8 cellular contexts compared by ENCODE assay signal in the genomic region with DNA sequence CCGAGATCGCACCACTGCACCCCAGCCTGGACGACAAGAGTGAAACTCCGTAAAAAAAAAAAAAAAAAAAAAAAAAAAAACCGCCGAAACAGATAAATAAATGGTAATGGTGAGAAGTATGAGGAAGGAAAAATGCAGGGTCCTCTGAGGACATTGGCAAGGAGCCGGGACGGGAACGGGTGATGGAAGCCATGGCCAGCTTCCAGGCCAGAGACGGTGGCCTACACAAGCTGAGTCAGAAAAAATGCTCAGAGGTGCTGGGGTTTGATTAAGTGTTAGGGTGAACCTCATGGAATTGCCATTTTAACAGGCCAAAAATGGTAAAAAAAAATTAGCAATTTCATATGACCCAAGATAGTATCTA. TPM values are rescaled to one million over a fixed set of nuclear protein-coding genes. Genes with fewer than 3 reads are reported as not detected.
DNase-seq lines count a peak whose midpoint lies in the region; ATAC-seq, FAIRE-seq and TF ChIP-seq lines count a peak whose summit lies in the region.

No MANE protein-coding gene starts in this region.

- H3K4me3 Mint-ChIP-seq in WTC11, result peak overlapping the region; percentile 77
- H3K4me3 Mint-ChIP-seq in progenitor cell of endocrine pancreas (ENCODE audit: low read depth), result peak overlapping the region; percentile 96

- H3K36me3 ChIP-seq in HAP-1 (replicated peaks), result no peaks in the 10 kb centered on the region
- no peaks in the 10 kb centered on the region for H3K36me3 ChIP-seq in cardiac muscle cell

- no peak for TF ChIP-seq POLR2A in A549 (IDR thresholded peaks at IDR 0.05; ENCODE audit: low read length)

- H3K4me1 ChIP-seq in A549 (peaks cover 27% of the 10 kb centered on the region), HAP-1 (peaks cover 5% of the 10 kb centered on the region; the same call in 1 of the 2 replicates), cardiac muscle cell (ENCODE audit: low read depth) (peaks cover 5% of the 10 kb centered on the region)

- TF ChIP-seq RAD21 in A549 (conservative IDR thresholded peaks at IDR 0.05 in 1 of 2, IDR thresholded peaks at IDR 0.05 in 1 of 2), result no peak

- peaks cover 16% of the 10 kb centered on the region for H3K4me1 Mint-ChIP-seq in WTC11
- peaks cover 11% of the 10 kb centered on the region for H3K4me1 Mint-ChIP-seq in progenitor cell of endocrine pancreas (ENCODE audit: low read depth)

- TF ChIP-seq CTCF in A549 (IDR thresholded peaks at IDR 0.05) (no peak), WTC11 (IDR thresholded peaks at IDR 0.05) (no peak), cardiac muscle cell (IDR thresholded peaks at IDR 0.05; ENCODE audit: low read depth, low read length) (no peak), progenitor cell of endocrine pancreas (IDR thresholded peaks at IDR 0.05; ENCODE audit: unreplicated experiment) (no peak)

- H3K4me2 ChIP-seq in A549, result peak overlapping the region; percentile 75

- ATAC-seq in A549 (no peak; a peak in 1 of 6 replicates), WTC11 (no peak), HG02642 (IDR thresholded peaks at IDR 0.05; ENCODE audit: poor library complexity, unreplicated experiment) (no peak), GM18909 (IDR thresholded peaks at IDR 0.05; ENCODE audit: poor library complexity, unreplicated experiment) (no peak)

- WGBS in A549 (ENCODE audit: missing lambda C conversion rate), result 16% methylated on average over 10 of the region's 10 CpGs

- no peak for TF ChIP-seq EP300 in A549 (IDR thresholded peaks at IDR 0.05)

- H3K27ac Mint-ChIP-seq in WTC11 (peak overlapping the region; percentile 98), progenitor cell of endocrine pancreas (peak overlapping the region; percentile 99)

- H3K27me3 ChIP-seq in HAP-1 (ENCODE audit: low read depth) (no peaks in the 10 kb centered on the region), cardiac muscle cell (no peaks in the 10 kb centered on the region)

- peak overlapping the region; percentile 63 for H3K4me3 ChIP-seq in A549
- peak overlapping the region; percentile 61 for H3K4me3 ChIP-seq in HAP-1
- H3K4me3 ChIP-seq in cardiac muscle cell, result peak overlapping the region; percentile 76

- no peaks in the 10 kb centered on the region for H3K27me3 Mint-ChIP-seq in WTC11 (ENCODE audit: low read depth)
- H3K27me3 Mint-ChIP-seq in progenitor cell of endocrine pancreas, result no peaks in the 10 kb centered on the region

- peak overlapping the region; percentile 75 to 94; a peak in 5 of 6 replicates for H3K27ac ChIP-seq in A549
- H3K27ac ChIP-seq in cardiac muscle cell, result no peak overlapping the region

- H3K9me3 ChIP-seq in A549, result no peaks in the 10 kb centered on the region
- H3K9me3 ChIP-seq in HAP-1, result no peaks in the 10 kb centered on the region
- H3K9me3 ChIP-seq in cardiac muscle cell (ENCODE audit: low read depth), result no peaks in the 10 kb centered on the region

- POLR2A ChIA-PET in A549 (lab: Yijun Ruan, JAX) (interaction anchor here (0.7 to 2.2 kb wide), 5 partner anchors 47 to 181 kb away, joined by 5 to 11 read pairs (median 9); a partner anchor contains a TSS), WTC11 (lab: Charles Lee) (interaction anchor here (1.5 to 3.0 kb wide), 5 partner anchors 10 to 53 kb away, joined by 3 to 19 read pairs (median 11); a partner anchor contains a TSS)

- in situ Hi-C loops in HAP-1 (cut with MboI; ENCODE audit: low sequenced_read_pairs), result no loop called here

- H3K9me3 Mint-ChIP-seq in WTC11, result no peaks in the 10 kb centered on the region
- no peaks in the 10 kb centered on the region for H3K9me3 Mint-ChIP-seq in progenitor cell of endocrine pancreas (ENCODE audit: low read depth)

- H3K36me3 Mint-ChIP-seq in WTC11 (no peaks in the 10 kb centered on the region), progenitor cell of endocrine pancreas (ENCODE audit: insufficient read depth) (no peaks in the 10 kb centered on the region)

- no peak for FAIRE-seq in A549 (lab: Jason Lieb, UNC)

- DNase-seq in A549 (ENCODE audit: low read depth in 1 of 2, low spot score in 1 of 2), result peak in 1 of 2 experiments; percentile 36
- DNase-seq in HAP-1 (ENCODE audit: low spot score in 2 of 2), result no peak
- no peak for DNase-seq in WTC11 (ENCODE audit: low spot score)
- peak in 1 of 2 donors; percentile 99 for DNase-seq in cardiac muscle cell (ENCODE audit: low read depth in 1 of 2, low spot score in 1 of 2)
- no peak for DNase-seq in progenitor cell of endocrine pancreas (ENCODE audit: low spot score, unreplicated experiment)
- no peak for DNase-seq in NOMO-1 (lab: John Stamatoyannopoulos, UW; ENCODE audit: unreplicated experiment in 2 of 2)

- CTCF ChIA-PET in A549 (lab: Yijun Ruan, JAX) (interaction anchor here (1.7 to 5.7 kb wide), 2 partner anchors 68 to 829 kb away, joined by 3 to 40 read pairs; no protein-coding TSS in a partner anchor), WTC11 (lab: Charles Lee) (interaction anchor here (0.6 to 3.6 kb wide), 7 partner anchors 8 to 71 kb away, joined by 3 to 28 read pairs (median 5); a partner anchor contains a TSS)

TF ChIP-seq in A549, 52 proteins besides CTCF, POLR2A, EP300 and RAD21 (continues in another document):
- TF ChIP-seq CHD2 (IDR thresholded peaks at IDR 0.05; ENCODE audit: low read length, partially characterized antibody), result no peak
- TF ChIP-seq ESRRA (IDR thresholded peaks at IDR 0.05; ENCODE audit: borderline replicate concordance, low read length), result no peak
- TF ChIP-seq MAX (IDR thresholded peaks at IDR 0.05), result no peak
- no peak for TF ChIP-seq RCOR1 (IDR thresholded peaks at IDR 0.05; ENCODE audit: low read depth, low read length)
- no peak for TF ChIP-seq MAZ (IDR thresholded peaks at IDR 0.05; ENCODE audit: borderline replicate concordance, low read depth, low read length)
- no peak for TF ChIP-seq BHLHE40 (IDR thresholded peaks at IDR 0.05; ENCODE audit: low read depth, low read length)
- TF ChIP-seq TP53 (CRISPR knock-in tag; IDR thresholded peaks at IDR 0.05), result no peak
- no peak for TF ChIP-seq FOSL2 (IDR thresholded peaks at IDR 0.05)
- TF ChIP-seq FOSL2 (CRISPR knock-in tag; IDR thresholded peaks at IDR 0.05), result no peak
- TF ChIP-seq EHMT2 (IDR thresholded peaks at IDR 0.05; ENCODE audit: low read depth), result no peak
- no peak for TF ChIP-seq CHD4 (IDR thresholded peaks at IDR 0.05; ENCODE audit: borderline replicate concordance)
- no peak for TF ChIP-seq MAFK (IDR thresholded peaks at IDR 0.05; ENCODE audit: partially characterized antibody)
- TF ChIP-seq TFCP2L1 (CRISPR knock-in tag; IDR thresholded peaks at IDR 0.05), result no peak

RNA-seq across cellular contexts. Expression of gene ZSWIM4, which starts 0.9 kb away (rescaled TPM):
- polyA plus RNA-seq in A549 (2011; rRNA removed), result 1.6 and 1.7 TPM in 2 replicates
- 3.0 and 4.5 TPM in 2 replicates for polyA plus RNA-seq in A549 (2012; cell fraction: cytosol; rRNA removed)
- polyA plus RNA-seq in A549 (2012; cell fraction: nucleus; rRNA removed), result 6.2 and 8.3 TPM in 2 replicates
- polyA plus RNA-seq in A549 (2017; fragmentation: RNase III; extraction: RNeasy Plus Mini Kit Qiagen cat#74134 plus additional on column Dnase treatment), result 3.4 to 3.9 TPM (median 3.7 TPM) in 3 replicates
- polyA minus RNA-seq in A549 (2011; rRNA and poly(A)+ RNA removed), result 2.6 and 3.2 TPM in 2 replicates
- 33.4 to 35.5 TPM (median 34.2 TPM) in 3 replicates for total RNA-seq in WTC11 (2021)
- 13.7 and 29.8 TPM in 2 replicates for total RNA-seq in cardiac muscle cell
- polyA plus RNA-seq in cardiac muscle cell, result 13.0 and 19.6 TPM in 2 replicates
- 30.9 and 34.6 TPM in 2 replicates for total RNA-seq in progenitor cell of endocrine pancreas

RNA-seq across cellular contexts. Expression of gene C19orf53, which starts 20.1 kb away (rescaled TPM):
- polyA plus RNA-seq in A549 (2011; rRNA removed), result 105 and 131 TPM in 2 replicates
- 250 and 295 TPM in 2 replicates for polyA plus RNA-seq in A549 (2012; cell fraction: cytosol; rRNA removed)
- 108 and 158 TPM in 2 replicates for polyA plus RNA-seq in A549 (2012; cell fraction: nucleus; rRNA removed)
- 143 to 146 TPM (median 144 TPM) in 3 replicates for polyA plus RNA-seq in A549 (2017; fragmentation: RNase III; extraction: RNeasy Plus Mini Kit Qiagen cat#74134 plus additional on column Dnase treatment)
- polyA minus RNA-seq in A549 (2011; rRNA and poly(A)+ RNA removed), result 111 and 148 TPM in 2 replicates
- total RNA-seq in WTC11 (2021), result 102 to 112 TPM (median 110 TPM) in 3 replicates
- 276 and 280 TPM in 2 replicates for total RNA-seq in cardiac muscle cell
- 242 and 245 TPM in 2 replicates for polyA plus RNA-seq in cardiac muscle cell
- 78.4 and 90.1 TPM in 2 replicates for total RNA-seq in progenitor cell of endocrine pancreas

RNA-seq across cellular contexts. Expression of gene MRI1, which starts 30.0 kb away (rescaled TPM):
- polyA plus RNA-seq in A549 (2011; rRNA removed), result 12.2 and 12.6 TPM in 2 replicates
- 18.6 and 24.9 TPM in 2 replicates for polyA plus RNA-seq in A549 (2012; cell fraction: cytosol; rRNA removed)
- 74.8 and 104 TPM in 2 replicates for polyA plus RNA-seq in A549 (2012; cell fraction: nucleus; rRNA removed)
- polyA plus RNA-seq in A549 (2017; fragmentation: RNase III; extraction: RNeasy Plus Mini Kit Qiagen cat#74134 plus additional on column Dnase treatment), result 14.5 to 16.2 TPM (median 15.9 TPM) in 3 replicates
- polyA minus RNA-seq in A549 (2011; rRNA and poly(A)+ RNA removed), result 12.5 and 13.6 TPM in 2 replicates
- total RNA-seq in WTC11 (2021), result 27.9 to 29.9 TPM (median 28.1 TPM) in 3 replicates
- total RNA-seq in cardiac muscle cell, result 79.8 and 92.4 TPM in 2 replicates
- 24.8 and 25.8 TPM in 2 replicates for polyA plus RNA-seq in cardiac muscle cell
- total RNA-seq in progenitor cell of endocrine pancreas, result 20.3 and 23.0 TPM in 2 replicates
